Comparison of ENCODE assay signal across 9 cellular contexts in genomic region chr17:70405492-70406220, GRCh38.
DNase-seq lines count a peak whose midpoint lies in the region; ATAC-seq and TF ChIP-seq lines count a peak whose summit lies in the region.
"Had no signal": no experiment of that assay in that cellular context is flagged by ENCODE, and none has a peak within 500 bp of the region (broad histone marks: within the 10 kb centered on the region; RNA-seq: fewer than 3 reads in every experiment).

No MANE protein-coding gene starts in this region.

- H3K9me2 ChIP-seq in PC-3 (replicated peaks; ENCODE audit: low read length): no peaks in the 10 kb centered on the region
- no peaks in the 10 kb centered on the region for H3K9me2 ChIP-seq in hepatocyte (replicated peaks; ENCODE audit: insufficient read depth)

- H3K27ac ChIP-seq in BLaER1 treated with 17β-estradiol and CSF1 and Interleukin-3, amounts not matched to agents 10 nM and 100 nM: peak overlapping the region in 8 of 11 experiments; percentile 19 to 75 (median 58); a peak in 12 of 22 replicates
- H3K27ac ChIP-seq in PC-3 (ENCODE audit: low read length) (peak overlapping the region; percentile 72), hepatocyte (no peak overlapping the region), esophagus muscularis mucosa (replicated peaks in 1 of 4) (no peak overlapping the region)

- DNase-seq in PC-3 (peak; percentile 99), hepatocyte (ENCODE audit: low spot score) (peak; percentile 39), T-helper 17 cell (no peak), T-cell (no peak), nucleus accumbens (lab: John Stamatoyannopoulos, UW) (no peak), esophagus muscularis mucosa (ENCODE audit: extremely low spot score) (no peak)

- H3K9ac ChIP-seq in BLaER1 treated with 17β-estradiol and CSF1 and Interleukin-3, amounts not matched to agents 10 nM and 100 nM: peak overlapping the region in 3 of 11 experiments; percentile 11 to 45 (median 43); a peak in 4 of 22 replicates
- no peak overlapping the region for H3K9ac ChIP-seq in PC-3 (ENCODE audit: low read length)

- H3K36me3 Mint-ChIP-seq in T-helper 17 cell (ENCODE audit: low read depth): no peaks in the 10 kb centered on the region
- H3K36me3 Mint-ChIP-seq in T-cell: no peaks in the 10 kb centered on the region

- peaks cover 2% of the 10 kb centered on the region for H3K4me1 Mint-ChIP-seq in T-helper 17 cell
- no peaks in the 10 kb centered on the region for H3K4me1 Mint-ChIP-seq in T-cell

- H3K79me2 ChIP-seq in PC-3 (ENCODE audit: low read length): no peaks in the 10 kb centered on the region
- no peaks in the 10 kb centered on the region for H3K79me2 ChIP-seq in hepatocyte

- ATAC-seq in HG02588 (IDR thresholded peaks at IDR 0.05; ENCODE audit: unreplicated experiment): peak; percentile 62
- peak; percentile 95 for ATAC-seq in PC-3
- no peak for ATAC-seq in T-helper 17 cell
- no peak for ATAC-seq in T-cell (replicated peaks in 1 of 4)

- peaks cover 0 to 3% (median 0%) of the 10 kb centered on the region in 11 experiments; a peak in 5 of 22 replicates for H3K9me3 ChIP-seq in BLaER1 treated with 17β-estradiol and CSF1 and Interleukin-3, amounts not matched to agents 10 nM and 100 nM (replicated peaks in 1 of 11)
- H3K9me3 ChIP-seq in PC-3 (ENCODE audit: low read length) (no peaks in the 10 kb centered on the region), hepatocyte (ENCODE audit: low read depth) (no peaks in the 10 kb centered on the region), T-helper 17 cell (ENCODE audit: control insufficient read depth, low read length, poor library complexity, severe bottlenecking) (no peaks in the 10 kb centered on the region), esophagus muscularis mucosa (no peaks in the 10 kb centered on the region)

- TF ChIP-seq CTCF in PC-3 (conservative IDR thresholded peaks at IDR 0.05; ENCODE audit: low read depth, low read length) (no peak), hepatocyte (IDR thresholded peaks at IDR 0.05; ENCODE audit: poor library complexity) (no peak), esophagus muscularis mucosa (IDR thresholded peaks at IDR 0.05) (no peak)

- peaks cover 0 to 4% (median 0%) of the 10 kb centered on the region in 3 donors for H3K9me3 Mint-ChIP-seq in T-cell
- H3K9me3 Mint-ChIP-seq: dendritic cell treated with granulocyte-macrophage colony-stimulating factor and Interleukin-4, amounts not matched to agents 40 ng/mL and 50 ng/mL, for 4 days had no signal

- POLR2A ChIA-PET in PC-3 (lab: Charles Lee; ENCODE audit: unreplicated experiment) (interaction anchor here (0.5 to 0.6 kb wide), 3 partner anchors 19 to 1019 kb away, joined by 3 to 5 read pairs (median 5); no protein-coding TSS in a partner anchor), T-cell (lab: Charles Lee) (no interaction called here)

- intact Hi-C loops in PC-3 (cut with micrococcal nuclease) (loop anchor here (1.0 to 10.0 kb wide), 8 partner anchors 117 to 863 kb away; no protein-coding TSS in a partner anchor), esophagus muscularis mucosa (cut with DNase I) (no loop called here)

- TF ChIP-seq EP300 in esophagus muscularis mucosa (IDR thresholded peaks at IDR 0.05): no peak

- TF ChIP-seq POLR2A in esophagus muscularis mucosa (IDR thresholded peaks at IDR 0.05; ENCODE audit: low read depth): no peak

- peaks cover 0 to 53% (median 13%) of the 10 kb centered on the region in 10 experiments; a peak in 12 of 20 replicates for H3K4me1 ChIP-seq in BLaER1 treated with 17β-estradiol and CSF1 and Interleukin-3, amounts not matched to agents 10 nM and 100 nM
- H3K4me1 ChIP-seq in PC-3 (ENCODE audit: insufficient read depth, low read length): peaks cover 24% of the 10 kb centered on the region
- H3K4me1 ChIP-seq in hepatocyte (ENCODE audit: insufficient read depth): no peaks in the 10 kb centered on the region
- H3K4me1 ChIP-seq in esophagus muscularis mucosa: no peaks in the 10 kb centered on the region

- no TSS peak for BruUV-seq in PC-3 (replicated peaks; lab: Mats Ljungman, UMichigan)

- no peak overlapping the region for H2AFZ ChIP-seq in PC-3 (ENCODE audit: low read length)
- H2AFZ ChIP-seq in hepatocyte: no peak overlapping the region

- no peaks in the 10 kb centered on the region for H4K20me1 ChIP-seq in BLaER1 treated with 17β-estradiol and CSF1 and Interleukin-3, amounts not matched to agents 10 nM and 100 nM
- H4K20me1 ChIP-seq in PC-3 (ENCODE audit: low read length) (no peaks in the 10 kb centered on the region), hepatocyte (ENCODE audit: insufficient read depth, poor library complexity, severe bottlenecking) (no peaks in the 10 kb centered on the region)

- no peak overlapping the region for H3K4me3 Mint-ChIP-seq in T-helper 17 cell
- no peak overlapping the region for H3K4me3 Mint-ChIP-seq in T-cell
- H3K4me3 Mint-ChIP-seq: dendritic cell treated with granulocyte-macrophage colony-stimulating factor and Interleukin-4, amounts not matched to agents 40 ng/mL and 50 ng/mL, for 4 days had no signal

- peak overlapping the region in 3 of 10 experiments; percentile 11 to 16 (median 16); a peak in 1 of 20 replicates for H3K4me3 ChIP-seq in BLaER1 treated with 17β-estradiol and CSF1 and Interleukin-3, amounts not matched to agents 10 nM and 100 nM
- H3K4me3 ChIP-seq in PC-3 (ENCODE audit: low read length) (peak overlapping the region; percentile 33; the same call in 1 of the 2 replicates), hepatocyte (no peak overlapping the region), esophagus muscularis mucosa (no peak overlapping the region)

- CTCF ChIA-PET in PC-3 (lab: Charles Lee) (interaction anchor here (0.6 kb wide), 2 partner anchors 146 to 246 kb away, joined by 4 read pairs; no protein-coding TSS in a partner anchor), T-cell (lab: Charles Lee) (no interaction called here)

- no peaks in the 10 kb centered on the region for H3F3A ChIP-seq in PC-3 (ENCODE audit: low read length, unreplicated experiment)

- no peaks in the 10 kb centered on the region for H3K36me3 ChIP-seq in BLaER1 treated with 17β-estradiol and CSF1 and Interleukin-3, amounts not matched to agents 10 nM and 100 nM
- H3K36me3 ChIP-seq in PC-3 (ENCODE audit: low read depth, low read length) (no peaks in the 10 kb centered on the region), hepatocyte (replicated peaks; ENCODE audit: insufficient read depth, low read depth) (no peaks in the 10 kb centered on the region), esophagus muscularis mucosa (no peaks in the 10 kb centered on the region)

- WGBS in hepatocyte (ENCODE audit: low lambda C conversion rate, missing lambda C conversion rate): 69% methylated on average over 1 of the region's 1 CpG
- 75% methylated on average over 1 of the region's 1 CpG for WGBS in esophagus muscularis mucosa

- H3K27ac Mint-ChIP-seq in T-helper 17 cell (no peak overlapping the region), T-cell (no peak overlapping the region)
- H3K27ac Mint-ChIP-seq: dendritic cell treated with granulocyte-macrophage colony-stimulating factor and Interleukin-4, amounts not matched to agents 40 ng/mL and 50 ng/mL, for 4 days had no signal

- peak overlapping the region in 7 of 11 experiments; percentile 34 to 85 (median 68); a peak in 14 of 22 replicates for H3K4me2 ChIP-seq in BLaER1 treated with 17β-estradiol and CSF1 and Interleukin-3, amounts not matched to agents 10 nM and 100 nM
- peak overlapping the region; percentile 69 for H3K4me2 ChIP-seq in PC-3 (ENCODE audit: low read length)
- no peak overlapping the region for H3K4me2 ChIP-seq in hepatocyte

- H3K27me3 ChIP-seq in BLaER1 treated with 17β-estradiol and CSF1 and Interleukin-3, amounts not matched to agents 10 nM and 100 nM: no peaks in the 10 kb centered on the region
- H3K27me3 ChIP-seq in PC-3 (ENCODE audit: low read length) (no peaks in the 10 kb centered on the region), hepatocyte (no peaks in the 10 kb centered on the region), esophagus muscularis mucosa (no peaks in the 10 kb centered on the region)

- no peaks in the 10 kb centered on the region for H3K27me3 Mint-ChIP-seq in T-helper 17 cell
- H3K27me3 Mint-ChIP-seq in T-cell: no peaks in the 10 kb centered on the region
- H3K27me3 Mint-ChIP-seq: dendritic cell treated with granulocyte-macrophage colony-stimulating factor and Interleukin-4, amounts not matched to agents 40 ng/mL and 50 ng/mL, for 4 days had no signal

Comparison
In these comparisons a context has a peak if more than half of its experiments do, and no peak if none do; other contexts are left out.
1. H3K27ac ChIP-seq: peak in BLaER1 treated with 17β-estradiol and CSF1 and Interleukin-3, amounts not matched to agents 10 nM and 100 nM (8 of 11) and PC-3 (single experiment); none in hepatocyte (single experiment) and esophagus muscularis mucosa (0 of 4).
2. ATAC-seq: peak in HG02588 (single experiment) and PC-3 (single experiment); none in T-helper 17 cell (single experiment) and T-cell (0 of 4).
3. DNase-seq: peak in PC-3 (single experiment) and hepatocyte (single experiment); none in T-helper 17 cell (0 of 3), T-cell (0 of 34), nucleus accumbens (0 of 56) and esophagus muscularis mucosa (single experiment).